20 cellular contexts compared by ENCODE assay signal in genomic region chr21:14050121-14050520, GRCh38.
DNase-seq lines count a peak whose midpoint lies in the region; ATAC-seq, FAIRE-seq and TF ChIP-seq lines count a peak whose summit lies in the region.
"Had no signal": no experiment of that assay in that cellular context is flagged by ENCODE, and none has a peak within 500 bp of the region (broad histone marks: within the 10 kb centered on the region; RNA-seq: fewer than 3 reads in every experiment).

No MANE protein-coding gene starts in this region.

- peak; percentile 75 for FAIRE-seq in GM12878 (lab: Jason Lieb, UNC)
- FAIRE-seq in GM19239 (lab: Jason Lieb, UNC): no peak
- FAIRE-seq: A549, D721Med, GM12891 had no signal

- H3K36me3 ChIP-seq in DND-41 (ENCODE audit: insufficient read depth, low read length) (no peaks in the 10 kb centered on the region), GM12878 (ENCODE audit: control insufficient read depth in 2 of 2, insufficient read depth in 2 of 2, low read length in 1 of 2) (no peaks in the 10 kb centered on the region; a peak in 1 of 4 replicates)

- intact Hi-C loops in GM12878 (cut with micrococcal nuclease; ENCODE audit: unreplicated experiment): no loop called here

- no peak for TF ChIP-seq RAD21 in GM12878 (IDR thresholded peaks at IDR 0.05; ENCODE audit: insufficient read depth, low read depth, low read length)

- in situ Hi-C loops in GM12878 (cut with MboI): no loop called here

- no TSS peak for BruUV-seq in GM12878 (replicated peaks; lab: Mats Ljungman, UMichigan)

- no peak for TF ChIP-seq POLR2A in GM12878 (IDR thresholded peaks at IDR 0.05; ENCODE audit: low read depth, low read length)

- H3K27ac ChIP-seq in DND-41 (ENCODE audit: low read length) (no peak overlapping the region), GM12878 (ENCODE audit: control insufficient read depth, insufficient read depth) (no peak overlapping the region)
- H3K27ac ChIP-seq: 22Rv1; A549; BLaER1 treated with 17β-estradiol and CSF1 and Interleukin-3, amounts not matched to agents 10 nM and 100 nM; C4-2B had no signal

- H3K4me3 ChIP-seq in DND-41 (ENCODE audit: low read depth in 1 of 2, low read length in 2 of 2) (no peak overlapping the region), GM12878 (no peak overlapping the region)
- H3K4me3 ChIP-seq: A549; BLaER1 treated with 17β-estradiol and CSF1 and Interleukin-3, amounts not matched to agents 10 nM and 100 nM had no signal

- H4K20me1 ChIP-seq in DND-41 (ENCODE audit: insufficient read depth, low read length): peaks cover 31% of the 10 kb centered on the region; the same call in 1 of the 2 replicates
- no peaks in the 10 kb centered on the region for H4K20me1 ChIP-seq in GM12878 (ENCODE audit: control insufficient read depth, insufficient read depth)

- WGBS in GM12878 (ENCODE audit: insufficient coverage, insufficient replicate concordance, low lambda C conversion rate, missing lambda C conversion rate): 100% methylated on average over 1 of the region's 1 CpG

- H3K4me2 ChIP-seq in DND-41 (ENCODE audit: insufficient read depth, low read length): no peak overlapping the region
- H3K4me2 ChIP-seq in GM12878 (ENCODE audit: control insufficient read depth, insufficient read depth): no peak overlapping the region
- H3K4me2 ChIP-seq: A549; BLaER1 treated with 17β-estradiol and CSF1 and Interleukin-3, amounts not matched to agents 10 nM and 100 nM had no signal

- DNase-seq in DND-41: no peak
- DNase-seq in amniotic epithelial cell (ENCODE audit: low read depth): peak; percentile 21
- DNase-seq in GM12878 (ENCODE audit: low read depth, low spot score): no peak
- no peak for DNase-seq in iPS-NIHi11 (ENCODE audit: low spot score)
- DNase-seq in GM19239 (ENCODE audit: insufficient read length, low spot score): no peak
- DNase-seq in NCI-H2107 (lab: John Stamatoyannopoulos, UW): no peak
- DNase-seq: AML-193; Caco-2; Calu3; CD4-positive, alpha-beta T cell; CD8-positive, alpha-beta T cell; DMS79 treated with DMSO at 0.1 percent for 48 hours; EL; GDM1 had no signal

- POLR2A ChIA-PET in GM12878 (lab: Charles Lee): no interaction called here

- H3K4me1 ChIP-seq in DND-41 (ENCODE audit: insufficient read depth, low read length): no peaks in the 10 kb centered on the region
- H3K4me1 ChIP-seq in GM12878 (ENCODE audit: control insufficient read depth, insufficient read depth, low read length): no peaks in the 10 kb centered on the region
- H3K4me1 ChIP-seq: A549; BLaER1 treated with 17β-estradiol and CSF1 and Interleukin-3, amounts not matched to agents 10 nM and 100 nM; Caco-2 had no signal

- no peak overlapping the region for H3K9ac ChIP-seq in DND-41 (ENCODE audit: low read depth, low read length)
- H3K9ac ChIP-seq in GM12878 (ENCODE audit: control insufficient read depth, insufficient read depth, low read length): no peak overlapping the region
- H3K9ac ChIP-seq: BLaER1 treated with 17β-estradiol and CSF1 and Interleukin-3, amounts not matched to agents 10 nM and 100 nM had no signal

- ATAC-seq in DND-41 (ENCODE audit: insufficient read depth, low read depth) (peak; percentile 56; the same call in 1 of the 3 replicates), GM12878 (no peak)
- ATAC-seq: A549; CD8-positive, alpha-beta T cell had no signal

- RAD21 ChIA-PET in GM12878 (lab: Charles Lee; ENCODE audit: unreplicated experiment): no interaction called here

- H2AFZ ChIP-seq in DND-41 (ENCODE audit: low read depth, low read length) (no peak overlapping the region), GM12878 (ENCODE audit: control insufficient read depth, low read depth, low read length) (no peak overlapping the region)

- SMC1A ChIA-PET in GM12878 (lab: Charles Lee; ENCODE audit: uncharacterized antibody, unreplicated experiment): no interaction called here

- H3K27me3 ChIP-seq in DND-41 (ENCODE audit: insufficient read depth, low read length, poor library complexity): no peaks in the 10 kb centered on the region
- no peaks in the 10 kb centered on the region for H3K27me3 ChIP-seq in GM12878 (replicated peaks in 1 of 2; ENCODE audit: control insufficient read depth in 2 of 2, insufficient read depth in 2 of 2, low read length in 1 of 2)
- H3K27me3 ChIP-seq: BLaER1 treated with 17β-estradiol and CSF1 and Interleukin-3, amounts not matched to agents 10 nM and 100 nM had no signal

- H3K9me3 ChIP-seq in DND-41 (ENCODE audit: insufficient read depth, low read length, severe bottlenecking) (no peaks in the 10 kb centered on the region), GM12878 (replicated peaks; ENCODE audit: control insufficient read depth, insufficient read depth, low read length) (no peaks in the 10 kb centered on the region; the same call in 2 of the 3 replicates)
- H3K9me3 ChIP-seq: A549, Caco-2 had no signal

- TF ChIP-seq EP300 in GM12878 (IDR thresholded peaks at IDR 0.05; ENCODE audit: borderline replicate concordance in 1 of 2, control insufficient read depth in 1 of 2, low read depth in 2 of 2, low read length in 2 of 2): no peak

- H3K79me2 ChIP-seq in DND-41 (ENCODE audit: insufficient read depth, low read length) (peaks cover 95% of the 10 kb centered on the region), GM12878 (ENCODE audit: control insufficient read depth, insufficient read depth, low read length) (no peaks in the 10 kb centered on the region; the same call in none of the 2 replicates)

- CTCF ChIA-PET in GM12878 (lab: Yijun Ruan, JAX): no interaction called here

- TF ChIP-seq CTCF in DND-41 (IDR thresholded peaks at IDR 0.05; ENCODE audit: borderline replicate concordance, extremely low read depth, low read length, poor library complexity, severe bottlenecking) (no peak), GM12878 (IDR thresholded peaks at IDR 0.05 in 2 of 3, conservative IDR thresholded peaks at IDR 0.05 in 1 of 3; ENCODE audit: control insufficient read depth in 2 of 3, extremely low read depth in 1 of 3, insufficient read depth in 1 of 3, low read depth in 3 of 3, low read length in 3 of 3) (no peak)

TF ChIP-seq in GM12878, 131 proteins besides CTCF, POLR2A, EP300 and RAD21:
- TF ChIP-seq RFX5 (IDR thresholded peaks at IDR 0.05; ENCODE audit: low read depth, low read length): no peak
- TF ChIP-seq IKZF1 (conservative IDR thresholded peaks at IDR 0.05): no peak
- TF ChIP-seq RUNX3 (IDR thresholded peaks at IDR 0.05; ENCODE audit: low read length): peak; percentile 50; the same call in 1 of the 2 replicates
- TF ChIP-seq CHD1 (IDR thresholded peaks at IDR 0.05; ENCODE audit: low read depth, low read length): no peak
- TF ChIP-seq JUNB (IDR thresholded peaks at IDR 0.05): peak; percentile 45
- TF ChIP-seq CBFB (IDR thresholded peaks at IDR 0.05; ENCODE audit: low read depth): no peak
